ENCODE assay signal across 19 cellular contexts in genomic region chr19:42021185-42021584, GRCh38. TPM values are rescaled to one million over a fixed set of nuclear protein-coding genes. Genes with fewer than 3 reads are reported as not detected.
DNase-seq lines count a peak whose midpoint lies in the region; ATAC-seq and TF ChIP-seq lines count a peak whose summit lies in the region.
"Had no signal": no experiment of that assay in that cellular context is flagged by ENCODE, and none has a peak within 500 bp of the region (broad histone marks: within the 10 kb centered on the region; RNA-seq: fewer than 3 reads in every experiment).

No MANE protein-coding gene starts in this region.

- no peak overlapping the region for H4K91ac ChIP-seq in H9 (ENCODE audit: insufficient read length, low read depth, low read length)

- no peaks in the 10 kb centered on the region for H3K9me3 ChIP-seq in HEK293 (ENCODE audit: control insufficient read depth, insufficient read depth, low read depth, low read length)
- no peaks in the 10 kb centered on the region for H3K9me3 ChIP-seq in H9 (ENCODE audit: control insufficient read depth, low read depth, low read length)

- no peak overlapping the region for H4K8ac ChIP-seq in H9 (replicated peaks; ENCODE audit: insufficient read length, low read depth, low read length)

- no peak overlapping the region for H3K23ac ChIP-seq in H9 (ENCODE audit: insufficient read length, low read depth, low read length)

- H2AK5ac ChIP-seq in H9 (ENCODE audit: insufficient read length, low read length): no peak overlapping the region

- H2BK120ac ChIP-seq in H9 (ENCODE audit: low read depth, low read length, poor library complexity, severe bottlenecking): no peak overlapping the region

- no peak overlapping the region for H3K4me3 Mint-ChIP-seq in activated CD8-positive, alpha-beta T cell treated with anti-CD3 and anti-CD28 coated beads for 36 hours
- H3K4me3 Mint-ChIP-seq in activated CD8-positive, alpha-beta T cell treated with anti-CD3 and anti-CD28 coated beads, Interleukin-2, amount 10 ng/mL, durations not matched to agents 7 days and 5 days: no peak overlapping the region
- H3K4me3 Mint-ChIP-seq in WTC11 (no peak overlapping the region), H9 (no peak overlapping the region)
- H3K4me3 Mint-ChIP-seq in stimulated activated naive B cell treated with anti-CD40 and anti-IgM and Interleukin-4, amounts not matched to agents 10 μg/mL and 1 μg/mL and 100 μg/mL, for 72 hours: no peak overlapping the region
- H3K4me3 Mint-ChIP-seq: B cell; CD4-positive, alpha-beta T cell; IgD-negative memory B cell had no signal

- TF ChIP-seq CTCF in activated CD8-positive, alpha-beta T cell treated with anti-CD3 and anti-CD28 coated beads for 36 hours (IDR thresholded peaks at IDR 0.05): no peak
- TF ChIP-seq CTCF in HEK293 (tag by site-specific recombination; IDR thresholded peaks at IDR 0.05) (no peak), WTC11 (IDR thresholded peaks at IDR 0.05) (no peak), H9 (conservative IDR thresholded peaks at IDR 0.05) (no peak)

- no peaks in the 10 kb centered on the region for H3K4me1 ChIP-seq in HEK293 (ENCODE audit: control insufficient read depth, insufficient read depth, low read length)
- no peaks in the 10 kb centered on the region for H3K4me1 ChIP-seq in H9 (ENCODE audit: insufficient read depth, low read length)

- no peak overlapping the region for H2BK15ac ChIP-seq in H9 (ENCODE audit: low read depth, low read length)

- no peaks in the 10 kb centered on the region for H3K79me2 ChIP-seq in H9 (ENCODE audit: insufficient read depth, low read length)

- H3K9ac ChIP-seq in H9 (ENCODE audit: extremely low read depth, insufficient read length, low read length): no peak overlapping the region
- H3K9ac ChIP-seq: GM23248 had no signal

- no peaks in the 10 kb centered on the region for H3K23me2 ChIP-seq in H9 (ENCODE audit: insufficient read length, low read depth, low read length, poor library complexity, severe bottlenecking)

- POLR2A ChIA-PET in activated CD8-positive, alpha-beta T cell treated with anti-CD3 and anti-CD28 coated beads for 36 hours (lab: Charles Lee): no interaction called here
- POLR2A ChIA-PET in activated CD8-positive, alpha-beta T cell treated with anti-CD3 and anti-CD28 coated beads, Interleukin-2, amount 10 ng/mL, durations not matched to agents 7 days and 5 days (lab: Charles Lee): no interaction called here
- POLR2A ChIA-PET in HEK293 (lab: Yijun Ruan, JAX): interaction anchor here (0.5 kb wide), 1 partner anchor 210 kb away, joined by 3 read pairs; no protein-coding TSS in a partner anchor
- POLR2A ChIA-PET in WTC11 (lab: Charles Lee): no interaction called here

- no peak overlapping the region for H3K4ac ChIP-seq in H9 (ENCODE audit: low read depth, low read length)

- H2BK12ac ChIP-seq in H9 (ENCODE audit: insufficient read length, low read depth, low read length): no peak overlapping the region

- H4K20me1 ChIP-seq in H9 (ENCODE audit: control insufficient read depth, insufficient read depth, insufficient read length): no peaks in the 10 kb centered on the region

- H3K79me1 ChIP-seq in H9 (ENCODE audit: insufficient read depth, low read depth, low read length, poor library complexity, severe bottlenecking): no peaks in the 10 kb centered on the region

- H3K27ac Mint-ChIP-seq in activated CD8-positive, alpha-beta T cell treated with anti-CD3 and anti-CD28 coated beads for 36 hours: no peak overlapping the region
- no peak overlapping the region for H3K27ac Mint-ChIP-seq in activated CD8-positive, alpha-beta T cell treated with anti-CD3 and anti-CD28 coated beads, Interleukin-2, amount 10 ng/mL, durations not matched to agents 7 days and 5 days
- peak overlapping the region; percentile 3; the same call in 1 of the 2 replicates for H3K27ac Mint-ChIP-seq in WTC11
- peak overlapping the region; percentile 2 for H3K27ac Mint-ChIP-seq in stimulated activated naive B cell treated with anti-CD40 and anti-IgM and Interleukin-4, amounts not matched to agents 10 μg/mL and 1 μg/mL and 100 μg/mL, for 72 hours
- H3K27ac Mint-ChIP-seq in H9: no peak overlapping the region
- H3K27ac Mint-ChIP-seq: B cell; CD4-positive, alpha-beta T cell had no signal

- H2BK5ac ChIP-seq in H9 (ENCODE audit: insufficient read length, low read length): no peak overlapping the region

- H3K4me3 ChIP-seq in HEK293 (ENCODE audit: low read depth, low read length): no peak overlapping the region
- H3K4me3 ChIP-seq: GM23248 had no signal

- intact Hi-C loops in activated CD8-positive, alpha-beta T cell treated with anti-CD3 and anti-CD28 coated beads for 36 hours (cut with micrococcal nuclease): no loop called here

- DNase-seq in activated CD8-positive, alpha-beta T cell treated with anti-CD3 and anti-CD28 coated beads for 36 hours: peak; percentile 5
- no peak for DNase-seq in activated CD8-positive, alpha-beta T cell treated with anti-CD3 and anti-CD28 coated beads, Interleukin-2, amount 10 ng/mL, durations not matched to agents 7 days and 5 days
- DNase-seq in WTC11 (ENCODE audit: low spot score) (no peak), RPMI8226 (no peak), H9 (no peak), H4 (ENCODE audit: low spot score) (no peak)
- DNase-seq in stimulated activated naive B cell treated with anti-CD40 and anti-IgM and Interleukin-4, amounts not matched to agents 10 μg/mL and 1 μg/mL and 100 μg/mL, for 72 hours: no peak
- DNase-seq: 8988T; CD4-positive, alpha-beta T cell; DMS153; DMS79; GM23248; KG1 had no signal

- CTCF ChIA-PET in activated CD8-positive, alpha-beta T cell treated with anti-CD3 and anti-CD28 coated beads for 36 hours (lab: Charles Lee): interaction anchor here (1.1 kb wide), 1 partner anchor 14 kb away, joined by 4 read pairs; no protein-coding TSS in a partner anchor
- CTCF ChIA-PET in activated CD8-positive, alpha-beta T cell treated with anti-CD3 and anti-CD28 coated beads, Interleukin-2, amount 10 ng/mL, durations not matched to agents 7 days and 5 days (lab: Charles Lee): interaction anchor here (2.1 kb wide), 1 partner anchor 14 kb away, joined by 14 read pairs; no protein-coding TSS in a partner anchor
- CTCF ChIA-PET in HEK293 (lab: Yijun Ruan, JAX): interaction anchor here (0.5 to 8.0 kb wide), 4 partner anchors 9 to 1088 kb away, joined by 3 to 78 read pairs (median 12); no protein-coding TSS in a partner anchor
- CTCF ChIA-PET in WTC11 (lab: Charles Lee): interaction anchor here (1.3 to 5.9 kb wide), 2 partner anchors 14 to 45 kb away, joined by 3 to 23 read pairs; no protein-coding TSS in a partner anchor

- no peak overlapping the region for H3K4me2 ChIP-seq in H9 (ENCODE audit: insufficient read depth, insufficient read length, low read length)

- H2AFZ ChIP-seq in H9 (ENCODE audit: low read length): no peak overlapping the region
- H2AFZ ChIP-seq: GM23248 had no signal

- H3K36me3 Mint-ChIP-seq in activated CD8-positive, alpha-beta T cell treated with anti-CD3 and anti-CD28 coated beads for 36 hours (ENCODE audit: low read depth): no peaks in the 10 kb centered on the region
- no peaks in the 10 kb centered on the region for H3K36me3 Mint-ChIP-seq in activated CD8-positive, alpha-beta T cell treated with anti-CD3 and anti-CD28 coated beads, Interleukin-2, amount 10 ng/mL, durations not matched to agents 7 days and 5 days (ENCODE audit: low read depth)
- H3K36me3 Mint-ChIP-seq in WTC11: peaks cover 37% of the 10 kb centered on the region
- no peaks in the 10 kb centered on the region for H3K36me3 Mint-ChIP-seq in stimulated activated naive B cell treated with anti-CD40 and anti-IgM and Interleukin-4, amounts not matched to agents 10 μg/mL and 1 μg/mL and 100 μg/mL, for 72 hours
- H3K36me3 Mint-ChIP-seq in H9 (ENCODE audit: insufficient read depth in 1 of 3, low read depth in 3 of 3): peaks cover 30 to 68% (median 48%) of the 10 kb centered on the region in 3 experiments; a peak in 6 of 7 replicates

- peaks cover 3% of the 10 kb centered on the region for H3K27me3 Mint-ChIP-seq in activated CD8-positive, alpha-beta T cell treated with anti-CD3 and anti-CD28 coated beads for 36 hours
- H3K27me3 Mint-ChIP-seq in activated CD8-positive, alpha-beta T cell treated with anti-CD3 and anti-CD28 coated beads, Interleukin-2, amount 10 ng/mL, durations not matched to agents 7 days and 5 days (ENCODE audit: low read depth): peaks cover 4% of the 10 kb centered on the region
- H3K27me3 Mint-ChIP-seq in WTC11 (ENCODE audit: low read depth) (no peaks in the 10 kb centered on the region), H9 (ENCODE audit: low read depth) (no peaks in the 10 kb centered on the region; the same call in 1 of the 2 replicates)
- peaks cover 10 to 12% of the 10 kb centered on the region in 2 donors for H3K27me3 Mint-ChIP-seq in stimulated activated naive B cell treated with anti-CD40 and anti-IgM and Interleukin-4, amounts not matched to agents 10 μg/mL and 1 μg/mL and 100 μg/mL, for 72 hours

- no peak overlapping the region for H3T11ph ChIP-seq in H9 (ENCODE audit: low read length)

- no peak for ATAC-seq in activated CD8-positive, alpha-beta T cell treated with anti-CD3 and anti-CD28 coated beads for 36 hours
- no peak for ATAC-seq in activated CD8-positive, alpha-beta T cell treated with anti-CD3 and anti-CD28 coated beads, Interleukin-2, amount 10 ng/mL, durations not matched to agents 7 days and 5 days
- ATAC-seq in WTC11: no peak
- no peak for ATAC-seq in stimulated activated naive B cell treated with anti-CD40 and anti-IgM and Interleukin-4, amounts not matched to agents 10 μg/mL and 1 μg/mL and 100 μg/mL, for 72 hours (replicated peaks)
- ATAC-seq: HCT116, HepG2 had no signal

- H3K27ac ChIP-seq in HEK293 (ENCODE audit: extremely low read depth, low read depth, low read length) (no peak overlapping the region), H9 (ENCODE audit: insufficient read length, low read depth, low read length) (no peak overlapping the region)
- H3K27ac ChIP-seq: C4-2B, GM23248 had no signal

- H4K5ac ChIP-seq in H9 (ENCODE audit: insufficient read length, low read depth, low read length): no peak overlapping the region

- no peak overlapping the region for H2BK20ac ChIP-seq in H9 (ENCODE audit: low read depth, low read length, poor library complexity, severe bottlenecking)

- no CpG with 5 or more reads among the region's 15 CpGs for WGBS in H9 (ENCODE audit: extremely low coverage, insufficient read length, low lambda C conversion rate)

- no peak overlapping the region for H3K56ac ChIP-seq in H9 (ENCODE audit: insufficient read length, low read depth, low read length)

- peaks cover 6% of the 10 kb centered on the region for H3K4me1 Mint-ChIP-seq in activated CD8-positive, alpha-beta T cell treated with anti-CD3 and anti-CD28 coated beads for 36 hours (ENCODE audit: low read depth)
- H3K4me1 Mint-ChIP-seq in activated CD8-positive, alpha-beta T cell treated with anti-CD3 and anti-CD28 coated beads, Interleukin-2, amount 10 ng/mL, durations not matched to agents 7 days and 5 days (ENCODE audit: low read depth): peaks cover 5% of the 10 kb centered on the region
- H3K4me1 Mint-ChIP-seq in WTC11: no peaks in the 10 kb centered on the region
- H3K4me1 Mint-ChIP-seq in stimulated activated naive B cell treated with anti-CD40 and anti-IgM and Interleukin-4, amounts not matched to agents 10 μg/mL and 1 μg/mL and 100 μg/mL, for 72 hours: no peaks in the 10 kb centered on the region
- H3K4me1 Mint-ChIP-seq in H9: peaks cover 2 to 5% of the 10 kb centered on the region in 2 experiments; a peak in 2 of 4 replicates
- H3K4me1 Mint-ChIP-seq: B cell had no signal

- H3K9me3 Mint-ChIP-seq in activated CD8-positive, alpha-beta T cell treated with anti-CD3 and anti-CD28 coated beads for 36 hours: no peaks in the 10 kb centered on the region
- H3K9me3 Mint-ChIP-seq in activated CD8-positive, alpha-beta T cell treated with anti-CD3 and anti-CD28 coated beads, Interleukin-2, amount 10 ng/mL, durations not matched to agents 7 days and 5 days (ENCODE audit: insufficient read depth): no peaks in the 10 kb centered on the region
- H3K9me3 Mint-ChIP-seq in WTC11: no peaks in the 10 kb centered on the region
- H3K9me3 Mint-ChIP-seq in stimulated activated naive B cell treated with anti-CD40 and anti-IgM and Interleukin-4, amounts not matched to agents 10 μg/mL and 1 μg/mL and 100 μg/mL, for 72 hours: no peaks in the 10 kb centered on the region
- no peaks in the 10 kb centered on the region for H3K9me3 Mint-ChIP-seq in H9
- H3K9me3 Mint-ChIP-seq: CD4-positive, alpha-beta T cell; IgD-negative memory B cell had no signal

- no peaks in the 10 kb centered on the region for H3K27me3 ChIP-seq in H9 (ENCODE audit: insufficient read depth, low read length)

- no peak overlapping the region for H3K14ac ChIP-seq in H9 (ENCODE audit: insufficient read depth, low read length)

- H3K18ac ChIP-seq in H9 (ENCODE audit: insufficient read length, low read depth, low read length): no peak overlapping the region

- no peaks in the 10 kb centered on the region for H3K36me3 ChIP-seq in HEK293 (ENCODE audit: control insufficient read depth in 2 of 2, insufficient read depth in 1 of 2, low read length in 2 of 2)

RNA-seq across cellular contexts. Expression of gene ATP1A3, which starts 27.2 kb away (rescaled TPM):
- 1 to 10 TPM; 5.5 to 5.9 TPM for total RNA-seq in activated CD8-positive, alpha-beta T cell treated with anti-CD3 and anti-CD28 coated beads for 36 hours
- 1 to 10 TPM; 2.3 to 3.3 TPM for total RNA-seq in activated CD8-positive, alpha-beta T cell treated with anti-CD3 and anti-CD28 coated beads, Interleukin-2, amount 10 ng/mL, durations not matched to agents 7 days and 5 days
- total RNA-seq in WTC11 (2021) (28.2 to 34.2 TPM (median 30.9 TPM) in 3 replicates), H9 (2021) (11.6 and 12.0 TPM in 2 replicates)
- total RNA-seq in H4 (2014; rRNA removed; shearing (Covaris generic)): 2.1 and 2.8 TPM in 2 replicates

RNA-seq across cellular contexts. Expression of gene GRIK5, which starts 48.8 kb away (rescaled TPM):
- under 1 TPM; 0.63 to 0.95 TPM for total RNA-seq in activated CD8-positive, alpha-beta T cell treated with anti-CD3 and anti-CD28 coated beads for 36 hours
- under 1 TPM; 0.37 to 0.73 TPM for total RNA-seq in activated CD8-positive, alpha-beta T cell treated with anti-CD3 and anti-CD28 coated beads, Interleukin-2, amount 10 ng/mL, durations not matched to agents 7 days and 5 days
- total RNA-seq in WTC11 (2021): 52.3 to 71.3 TPM (median 66.3 TPM) in 3 replicates
- total RNA-seq in H9 (2021): 43.1 and 45.0 TPM in 2 replicates
- total RNA-seq in H4 (2014; rRNA removed; shearing (Covaris generic)): 0.12 TPM in 1 of 2 replicates, not detected in the other
- total RNA-seq: GM23248, HepG2 had no signal

RNA-seq across cellular contexts. Expression of gene ZNF574, which starts 54.8 kb away (rescaled TPM):
- 10 to 100 TPM; 12.4 to 12.8 TPM for total RNA-seq in activated CD8-positive, alpha-beta T cell treated with anti-CD3 and anti-CD28 coated beads for 36 hours
- 10 to 100 TPM; 14.0 to 14.3 TPM for total RNA-seq in activated CD8-positive, alpha-beta T cell treated with anti-CD3 and anti-CD28 coated beads, Interleukin-2, amount 10 ng/mL, durations not matched to agents 7 days and 5 days
- total RNA-seq in WTC11 (2021): 30.6 to 34.0 TPM (median 33.4 TPM) in 3 replicates
- 35.6 and 36.3 TPM in 2 replicates for total RNA-seq in H9 (2021)
- 11.8 and 15.8 TPM in 2 replicates for total RNA-seq in H4 (2014; rRNA removed; shearing (Covaris generic))

Comparison
In these comparisons a context has a peak if more than half of its experiments do, and no peak if none do; other contexts are left out.
1. H3K27ac Mint-ChIP-seq: peak in WTC11 (single experiment) and stimulated activated naive B cell treated with anti-CD40 and anti-IgM and Interleukin-4, amounts not matched to agents 10 μg/mL and 1 μg/mL and 100 μg/mL, for 72 hours (single experiment); none in activated CD8-positive, alpha-beta T cell treated with anti-CD3 and anti-CD28 coated beads for 36 hours (single experiment), activated CD8-positive, alpha-beta T cell treated with anti-CD3 and anti-CD28 coated beads, Interleukin-2, amount 10 ng/mL, durations not matched to agents 7 days and 5 days (single experiment) and H9 (0 of 3).
2. RNA of gene GRIK5, which starts 48.8 kb away (total RNA-seq): 52.3 to 71.3 TPM in WTC11 and 43.1 to 45.0 TPM in H9; 0.63 to 0.95 TPM in activated CD8-positive, alpha-beta T cell treated with anti-CD3 and anti-CD28 coated beads for 36 hours, 0.37 to 0.73 TPM in activated CD8-positive, alpha-beta T cell treated with anti-CD3 and anti-CD28 coated beads, Interleukin-2, amount 10 ng/mL, durations not matched to agents 7 days and 5 days and 0.12 TPM in H4; every median in the first group is over 10 times any median in the second.